Comparison of ENCODE assay signal across 16 cellular contexts in the genomic region with DNA sequence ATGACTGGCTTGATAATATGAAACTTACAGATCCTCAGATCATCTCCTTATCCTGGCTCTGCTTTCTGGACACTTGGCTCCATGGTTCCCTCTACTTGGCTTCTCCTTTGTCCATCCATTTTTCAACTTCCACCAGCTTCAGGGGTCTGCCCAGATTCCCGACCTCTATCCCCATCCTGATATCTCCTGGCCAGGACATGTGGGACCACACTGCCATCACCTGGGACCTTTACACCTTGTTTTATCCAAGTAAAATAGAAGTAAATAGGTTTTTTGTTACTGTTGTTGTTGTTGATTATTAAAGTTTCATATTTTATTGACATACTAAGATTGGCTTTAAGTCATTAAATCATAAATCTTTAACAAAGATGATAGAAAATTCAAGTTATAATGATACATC.
A peak's percentile ranks its signal among the peaks of the same experiment; 100 is the strongest.
DNase-seq lines count a peak whose midpoint lies in the region; ATAC-seq and TF ChIP-seq lines count a peak whose summit lies in the region.
"Had no signal": no experiment of that assay in that cellular context is flagged by ENCODE, and none has a peak within 500 bp of the region (broad histone marks: within the 10 kb centered on the region; RNA-seq: fewer than 3 reads in every experiment).

No MANE protein-coding gene starts in this region.

- TF ChIP-seq CTCF in PC-3 (conservative IDR thresholded peaks at IDR 0.05; ENCODE audit: low read depth, low read length) (no peak), endodermal cell (conservative IDR thresholded peaks at IDR 0.05) (peak; percentile 28), lower lobe of right lung (IDR thresholded peaks at IDR 0.05) (no peak), RWPE1 (conservative IDR thresholded peaks at IDR 0.05; ENCODE audit: low read depth) (no peak)

- DNase-seq in DMS53 (lab: John Stamatoyannopoulos, UW) (peak; percentile 16), DMS53 treated with DMSO at 0.1 percent for 48 hours (lab: John Stamatoyannopoulos, UW; ENCODE audit: unreplicated experiment) (no peak), PC-3 (no peak), endodermal cell (no peak), lower lobe of right lung (no peak), NCI-H1436 treated with DMSO at 0.1 percent for 48 hours (lab: John Stamatoyannopoulos, UW) (no peak), RWPE1 (ENCODE audit: low spot score) (no peak)
- DNase-seq: COR-L47, NCI-H1048, NCI-H2227 treated with DMSO at 0.1 percent for 48 hours, NCI-H526, Right ventricle myocardium superior had no signal

- CTCF ChIA-PET in PC-3 (lab: Charles Lee) (no interaction called here), RWPE1 (lab: Yijun Ruan, JAX) (interaction anchor here (0.6 kb wide), 1 partner anchor 187 kb away, joined by 6 read pairs; no protein-coding TSS in a partner anchor)

- no peak overlapping the region; the same call in 1 of the 2 replicates for H3K9ac ChIP-seq in PC-3 (ENCODE audit: low read length)
- no peak overlapping the region for H3K9ac ChIP-seq in endodermal cell (ENCODE audit: extremely low read depth, low read length, poor library complexity, severe bottlenecking)
- H3K9ac ChIP-seq: BLaER1 treated with 17β-estradiol and CSF1 and Interleukin-3, amounts not matched to agents 10 nM and 100 nM had no signal

- no TSS peak for BruUV-seq in PC-3 (replicated peaks; lab: Mats Ljungman, UMichigan)

- H3K9me3 Mint-ChIP-seq in endodermal cell: no peaks in the 10 kb centered on the region
- no peaks in the 10 kb centered on the region for H3K9me3 Mint-ChIP-seq in stimulated activated memory B cell treated with anti-CD40 and anti-IgM and Interleukin-4, amounts not matched to agents 10 μg/mL and 1 μg/mL and 100 μg/mL, for 72 hours

- peaks cover 4% of the 10 kb centered on the region for H3K4me1 Mint-ChIP-seq in endodermal cell
- H3K4me1 Mint-ChIP-seq in stimulated activated memory B cell treated with anti-CD40 and anti-IgM and Interleukin-4, amounts not matched to agents 10 μg/mL and 1 μg/mL and 100 μg/mL, for 72 hours: peaks cover 23% of the 10 kb centered on the region

- H3K9me3 ChIP-seq in PC-3 (ENCODE audit: low read length) (no peaks in the 10 kb centered on the region), endodermal cell (ENCODE audit: control insufficient read depth, low read length) (no peaks in the 10 kb centered on the region), lower lobe of right lung (no peaks in the 10 kb centered on the region)
- H3K9me3 ChIP-seq: BLaER1 treated with 17β-estradiol and CSF1 and Interleukin-3, amounts not matched to agents 10 nM and 100 nM had no signal

- H3K4me1 ChIP-seq in PC-3 (ENCODE audit: insufficient read depth, low read length) (peaks cover 22% of the 10 kb centered on the region), endodermal cell (ENCODE audit: control insufficient read depth, insufficient read depth, low read length) (peaks cover 4% of the 10 kb centered on the region), lower lobe of right lung (peaks cover 17% of the 10 kb centered on the region)

- no peaks in the 10 kb centered on the region for H3K36me3 ChIP-seq in PC-3 (ENCODE audit: low read depth, low read length)
- no peaks in the 10 kb centered on the region for H3K36me3 ChIP-seq in endodermal cell (ENCODE audit: control insufficient read depth, insufficient read depth, low read length)
- no peaks in the 10 kb centered on the region for H3K36me3 ChIP-seq in lower lobe of right lung
- H3K36me3 ChIP-seq: BLaER1 treated with 17β-estradiol and CSF1 and Interleukin-3, amounts not matched to agents 10 nM and 100 nM had no signal

- H3K4me3 ChIP-seq in PC-3 (ENCODE audit: low read length) (no peak overlapping the region), endodermal cell (ENCODE audit: low read length) (no peak overlapping the region), lower lobe of right lung (no peak overlapping the region)
- H3K4me3 ChIP-seq: BLaER1 treated with 17β-estradiol and CSF1 and Interleukin-3, amounts not matched to agents 10 nM and 100 nM had no signal

- H3K9me2 ChIP-seq in PC-3 (replicated peaks; ENCODE audit: low read length): no peaks in the 10 kb centered on the region

- H3K4me3 Mint-ChIP-seq in endodermal cell: no peak overlapping the region
- no peak overlapping the region for H3K4me3 Mint-ChIP-seq in stimulated activated memory B cell treated with anti-CD40 and anti-IgM and Interleukin-4, amounts not matched to agents 10 μg/mL and 1 μg/mL and 100 μg/mL, for 72 hours

- H3K79me2 ChIP-seq in PC-3 (ENCODE audit: low read length): no peaks in the 10 kb centered on the region

- H3K27ac ChIP-seq in PC-3 (ENCODE audit: low read length) (peak overlapping the region; percentile 85; the same call in 1 of the 2 replicates), endodermal cell (ENCODE audit: low read depth, low read length) (no peak overlapping the region), lower lobe of right lung (no peak overlapping the region), RWPE1 (no peak overlapping the region)
- H3K27ac ChIP-seq: 22Rv1 had no signal

- 83% methylated on average over 1 of the region's 1 CpG; no CpG with 5 or more reads in 1 of the 2 experiments for WGBS in endodermal cell (ENCODE audit: insufficient coverage in 1 of 2, insufficient read length in 1 of 2), 2 experiments

- no peaks in the 10 kb centered on the region for H3K36me3 Mint-ChIP-seq in endodermal cell (ENCODE audit: low read depth)
- H3K36me3 Mint-ChIP-seq in stimulated activated memory B cell treated with anti-CD40 and anti-IgM and Interleukin-4, amounts not matched to agents 10 μg/mL and 1 μg/mL and 100 μg/mL, for 72 hours: no peaks in the 10 kb centered on the region

- no peaks in the 10 kb centered on the region for H3F3A ChIP-seq in PC-3 (ENCODE audit: low read length, unreplicated experiment)

- H3K27me3 Mint-ChIP-seq in endodermal cell (ENCODE audit: insufficient read depth): no peaks in the 10 kb centered on the region
- H3K27me3 Mint-ChIP-seq in stimulated activated memory B cell treated with anti-CD40 and anti-IgM and Interleukin-4, amounts not matched to agents 10 μg/mL and 1 μg/mL and 100 μg/mL, for 72 hours: no peaks in the 10 kb centered on the region

- ATAC-seq in PC-3 (no peak), lower lobe of right lung (no peak)
- no peak for ATAC-seq in stimulated activated memory B cell treated with anti-CD40 and anti-IgM and Interleukin-4, amounts not matched to agents 10 μg/mL and 1 μg/mL and 100 μg/mL, for 72 hours
- ATAC-seq: SK-N-SH treated with all-trans-retinoic acid at 6 μM for 48 hours had no signal

- no peak overlapping the region for H2AFZ ChIP-seq in PC-3 (ENCODE audit: low read length)

- H4K20me1 ChIP-seq in PC-3 (ENCODE audit: low read length): no peaks in the 10 kb centered on the region
- H4K20me1 ChIP-seq: BLaER1 treated with 17β-estradiol and CSF1 and Interleukin-3, amounts not matched to agents 10 nM and 100 nM had no signal

- no peak overlapping the region for H3K27ac Mint-ChIP-seq in endodermal cell
- peak overlapping the region; percentile 91 for H3K27ac Mint-ChIP-seq in stimulated activated memory B cell treated with anti-CD40 and anti-IgM and Interleukin-4, amounts not matched to agents 10 μg/mL and 1 μg/mL and 100 μg/mL, for 72 hours

- POLR2A ChIA-PET in PC-3 (lab: Charles Lee; ENCODE audit: unreplicated experiment): no interaction called here
- POLR2A ChIA-PET in RWPE1 (lab: Yijun Ruan, JAX; ENCODE audit: low non-redundant PET): no interaction called here

- H3K27me3 ChIP-seq in PC-3 (ENCODE audit: low read length) (no peaks in the 10 kb centered on the region), endodermal cell (ENCODE audit: control insufficient read depth, insufficient read depth, low read length, poor library complexity, severe bottlenecking) (no peaks in the 10 kb centered on the region), lower lobe of right lung (ENCODE audit: low read depth) (no peaks in the 10 kb centered on the region)
- H3K27me3 ChIP-seq: BLaER1 treated with 17β-estradiol and CSF1 and Interleukin-3, amounts not matched to agents 10 nM and 100 nM had no signal

- no peak overlapping the region for H3K4me2 ChIP-seq in PC-3 (ENCODE audit: low read length)

- intact Hi-C loops in PC-3 (cut with micrococcal nuclease) (loop anchor here (5.0 kb wide), 2 partner anchors 116 to 259 kb away; no protein-coding TSS in a partner anchor), lower lobe of right lung (cut with DNase I) (no loop called here)
